In genomic region chr2:27042159-27042661, GRCh38 we compare ENCODE assay signal across 9 cellular contexts. TPM values are rescaled to one million over a fixed set of nuclear protein-coding genes. Genes with fewer than 3 reads are reported as not detected.
DNase-seq lines count a peak whose midpoint lies in the region; ATAC-seq and TF ChIP-seq lines count a peak whose summit lies in the region.
"Had no signal": no experiment of that assay in that cellular context is flagged by ENCODE, and none has a peak within 500 bp of the region (broad histone marks: within the 10 kb centered on the region; RNA-seq: fewer than 3 reads in every experiment).

No MANE protein-coding gene starts in this region.

- intact Hi-C loops in left lung (cut with DNase I), result no loop called here

- H3K36me3 ChIP-seq in left lung, result peaks cover 5 to 62% of the 10 kb centered on the region in 2 donors

- no peak for TF ChIP-seq CTCF in left lung (IDR thresholded peaks at IDR 0.05)

- H3K4me1 ChIP-seq in left lung, result no peaks in the 10 kb centered on the region

- no peak for ATAC-seq in left lung
- ATAC-seq: activated T-cell treated with anti-CD3 and anti-CD28 coated beads, Interleukin-2, amount 50 U/mL, for 4 hours had no signal

- H3K4me3 ChIP-seq in left lung, result no peak overlapping the region
- H3K4me3 ChIP-seq: sigmoid colon had no signal

- DNase-seq in NCI-H2196 (lab: John Stamatoyannopoulos, UW; ENCODE audit: unreplicated experiment), result peak; percentile 27
- no peak for DNase-seq in NCI-H2196 treated with DMSO at 0.1 percent for 48 hours (lab: John Stamatoyannopoulos, UW; ENCODE audit: unreplicated experiment)
- DNase-seq in M059J (ENCODE audit: low read depth), result peak; percentile 24
- DNase-seq in renal cortical epithelial cell (ENCODE audit: low read depth), result peak; percentile 33
- DNase-seq in stimulated activated CD4-positive, alpha-beta T cell treated with anti-CD3 and anti-CD28 coated beads, Interleukin-1b, Interleukin-23, amount 100 ng/mL, for 48 hours, result no peak
- DNase-seq in left lung, result no peak
- DNase-seq: activated T-cell treated with anti-CD3 and anti-CD28 coated beads, Interleukin-2, amount 50 U/mL, for 4 hours; NCI-H524 treated with DMSO at 0.1 percent for 48 hours; sigmoid colon had no signal

- no peaks in the 10 kb centered on the region for H3K9me3 ChIP-seq in left lung
- H3K9me3 ChIP-seq: sigmoid colon had no signal

- no peak overlapping the region for H3K27ac ChIP-seq in left lung

- H3K27me3 ChIP-seq in left lung, result no peaks in the 10 kb centered on the region
- H3K27me3 ChIP-seq: sigmoid colon had no signal

RNA-seq across cellular contexts. Expression of gene AGBL5, which starts 9.3 kb away (rescaled TPM):
- 25.8 and 26.0 TPM in 2 replicates for total RNA-seq in M059J (2014; rRNA removed; shearing (Covaris generic))
- 23.6 and 35.0 TPM in 2 replicates for total RNA-seq in renal cortical epithelial cell
- total RNA-seq in left lung, result 10 to 100 TPM; 12.0 to 20.6 TPM

RNA-seq across cellular contexts. Expression of gene TMEM214, which starts 9.4 kb away (rescaled TPM):
- 88.6 and 98.5 TPM in 2 replicates for total RNA-seq in M059J (2014; rRNA removed; shearing (Covaris generic))
- total RNA-seq in renal cortical epithelial cell (16.8 and 29.3 TPM in 2 replicates), left lung (100 to 1,000 TPM in 1 of 2 donors, 10 to 100 TPM in 1; 84.6 to 105 TPM)

RNA-seq across cellular contexts. Expression of gene OST4, which starts 29.2 kb away (rescaled TPM):
- 247 and 491 TPM in 2 replicates for total RNA-seq in M059J (2014; rRNA removed; shearing (Covaris generic))
- total RNA-seq in renal cortical epithelial cell (302 and 423 TPM in 2 replicates), left lung (100 to 1,000 TPM; 294 to 407 TPM)

RNA-seq across cellular contexts. Expression of gene EMILIN1, which starts 36.2 kb away (rescaled TPM):
- 0.17 TPM in 1 of 2 replicates, not detected in the other for total RNA-seq in M059J (2014; rRNA removed; shearing (Covaris generic))
- total RNA-seq in renal cortical epithelial cell (0.30 and 0.69 TPM in 2 replicates), left lung (100 to 1,000 TPM; 151 to 161 TPM)

RNA-seq across cellular contexts. Expression of gene KHK, which starts 44.4 kb away (rescaled TPM):
- 0.34 and 0.37 TPM in 2 replicates for total RNA-seq in M059J (2014; rRNA removed; shearing (Covaris generic))
- 1.1 and 3.0 TPM in 2 replicates for total RNA-seq in renal cortical epithelial cell
- total RNA-seq in left lung, result 10 to 100 TPM in 1 of 2 donors, 1 to 10 TPM in 1; 4.6 to 11.5 TPM

Comparison
In these comparisons a context has a peak if more than half of its experiments do, and no peak if none do; other contexts are left out.
1. DNase-seq: peak in NCI-H2196 (single experiment), M059J (single experiment) and renal cortical epithelial cell (single experiment); none in NCI-H2196 treated with DMSO at 0.1 percent for 48 hours (single experiment), stimulated activated CD4-positive, alpha-beta T cell treated with anti-CD3 and anti-CD28 coated beads, Interleukin-1b, Interleukin-23, amount 100 ng/mL, for 48 hours (single experiment) and left lung (0 of 2).